ENCODE assay signal across 37 cellular contexts in genomic region chr1:91234181-91234580, GRCh38.
"Had no signal": no experiment of that assay in that cellular context is flagged by ENCODE, and none has a peak within 500 bp of the region (broad histone marks: within the 10 kb centered on the region; RNA-seq: fewer than 3 reads in every experiment).

No MANE protein-coding gene starts in this region.

- H3K4me1 ChIP-seq: adrenal gland, ascending aorta, body of pancreas, breast epithelium had no signal

- H3K9me3 ChIP-seq: adrenal gland, ascending aorta, body of pancreas, breast epithelium had no signal

- H3K27ac ChIP-seq: adrenal gland, ascending aorta, body of pancreas, brain microvascular endothelial cell, breast epithelium, cardiac muscle cell had no signal

- H3K9me3 Mint-ChIP-seq: activated naive CD4-positive, alpha-beta T cell treated with anti-CD3 and anti-CD28 coated beads for 36 hours; activated naive CD4-positive, alpha-beta T cell treated with anti-CD3 and anti-CD28 coated beads, Interleukin-2, amount 10 ng/mL, durations not matched to agents 7 days and 5 days; activated naive CD4-positive, alpha-beta T cell treated with anti-CD3 and anti-CD28 coated beads, Interleukin-2, amount 50 U/mL, for 24 hours; activated naive CD4-positive, alpha-beta T cell treated with anti-CD3 and anti-CD28 coated beads, Interleukin-2, amount 50 U/mL, for 72 hours; activated naive CD8-positive, alpha-beta T cell treated with anti-CD3 and anti-CD28 coated beads, Interleukin-2, amount 10 ng/mL, durations not matched to agents 7 days and 5 days; activated T-cell treated with anti-CD3 and anti-CD28 coated beads, Interleukin-2, amount 50 U/mL, for 24 hours; activated T-cell treated with anti-CD3 and anti-CD28 coated beads, Interleukin-2, amount 50 U/mL, for 4 hours; activated T-helper 1 cell treated with anti-CD3 and anti-CD28 coated beads, Interleukin-12 subunit alpha, Interleukin-12 subunit beta, Interleukin-2, Interleukin-4 antibody, amounts not matched to agents 30 ng/mL and 10 ng/mL and 1 ng/mL, durations not matched to agents 14 hours and 24 hours and 36 hours; activated T-helper 17 cell treated with anti-CD3 and anti-CD28 coated beads, Interleukin-2, amount 50 U/mL, for 72 hours; activated T-helper 2 cell treated with anti-CD3 and anti-CD28 coated beads, Interferon-gamma antibody, Interleukin-2, Interleukin-4, amounts not matched to agents 10 μg/mL and 5 μg/mL and 100 μg/mL, durations not matched to agents 14 hours and 24 hours and 36 hours; central memory CD8-positive, alpha-beta T cell had no signal

- H3K4me3 Mint-ChIP-seq: activated naive CD4-positive, alpha-beta T cell treated with anti-CD3 and anti-CD28 coated beads for 36 hours; activated naive CD4-positive, alpha-beta T cell treated with anti-CD3 and anti-CD28 coated beads, Interleukin-2, amount 10 ng/mL, durations not matched to agents 7 days and 5 days; activated naive CD4-positive, alpha-beta T cell treated with anti-CD3 and anti-CD28 coated beads, Interleukin-2, amount 50 U/mL, for 24 hours; activated naive CD8-positive, alpha-beta T cell; activated naive CD8-positive, alpha-beta T cell treated with anti-CD3 and anti-CD28 coated beads for 36 hours; activated naive CD8-positive, alpha-beta T cell treated with anti-CD3 and anti-CD28 coated beads, Interleukin-2, amount 10 ng/mL, durations not matched to agents 7 days and 5 days; activated naive CD8-positive, alpha-beta T cell treated with anti-CD3 and anti-CD28 coated beads, Interleukin-2, amount 50 U/mL, for 24 hours; activated T-cell treated with anti-CD3 and anti-CD28 coated beads, Interleukin-2, amount 50 U/mL, for 24 hours; activated T-cell treated with anti-CD3 and anti-CD28 coated beads, Interleukin-2, amount 50 U/mL, for 4 hours; activated T-cell treated with anti-CD3 and anti-CD28 coated beads, Interleukin-2, amount 50 U/mL, for 72 hours; activated T-helper 1 cell treated with anti-CD3 and anti-CD28 coated beads, Interleukin-12 subunit alpha, Interleukin-12 subunit beta, Interleukin-2, Interleukin-4 antibody, amounts not matched to agents 30 ng/mL and 10 ng/mL and 1 ng/mL, durations not matched to agents 14 hours and 24 hours and 36 hours; activated T-helper 17 cell treated with anti-CD3 and anti-CD28 coated beads, Interleukin-2, amount 50 U/mL, for 72 hours; brain; central memory CD8-positive, alpha-beta T cell had no signal

- H3K27me3 Mint-ChIP-seq: activated naive CD4-positive, alpha-beta T cell treated with anti-CD3 and anti-CD28 coated beads, Interleukin-2, amount 10 ng/mL, durations not matched to agents 7 days and 5 days had no signal

- H3K27ac Mint-ChIP-seq: activated naive CD4-positive, alpha-beta T cell treated with anti-CD3 and anti-CD28 coated beads for 36 hours; activated naive CD4-positive, alpha-beta T cell treated with anti-CD3 and anti-CD28 coated beads, Interleukin-2, amount 10 ng/mL, durations not matched to agents 7 days and 5 days; activated naive CD4-positive, alpha-beta T cell treated with anti-CD3 and anti-CD28 coated beads, Interleukin-2, amount 50 U/mL, for 24 hours; activated naive CD4-positive, alpha-beta T cell treated with anti-CD3 and anti-CD28 coated beads, Interleukin-2, amount 50 U/mL, for 72 hours; activated naive CD8-positive, alpha-beta T cell; activated naive CD8-positive, alpha-beta T cell treated with anti-CD3 and anti-CD28 coated beads for 36 hours; activated naive CD8-positive, alpha-beta T cell treated with anti-CD3 and anti-CD28 coated beads, Interleukin-2, amount 10 ng/mL, durations not matched to agents 7 days and 5 days; activated naive CD8-positive, alpha-beta T cell treated with anti-CD3 and anti-CD28 coated beads, Interleukin-2, amount 50 U/mL, for 24 hours; activated T-cell treated with anti-CD3 and anti-CD28 coated beads, Interleukin-2, amount 50 U/mL, for 24 hours; activated T-cell treated with anti-CD3 and anti-CD28 coated beads, Interleukin-2, amount 50 U/mL, for 72 hours; activated T-helper 1 cell treated with anti-CD3 and anti-CD28 coated beads, Interleukin-12 subunit alpha, Interleukin-12 subunit beta, Interleukin-2, Interleukin-4 antibody, amounts not matched to agents 30 ng/mL and 10 ng/mL and 1 ng/mL, durations not matched to agents 14 hours and 24 hours and 36 hours; activated T-helper 17 cell treated with anti-CD3 and anti-CD28 coated beads, Interleukin-2, amount 50 U/mL, for 72 hours; activated T-helper 2 cell treated with anti-CD3 and anti-CD28 coated beads, Interferon-gamma antibody, Interleukin-2, Interleukin-4, amounts not matched to agents 10 μg/mL and 5 μg/mL and 100 μg/mL, durations not matched to agents 14 hours and 24 hours and 36 hours; brain had no signal

- H3K27me3 ChIP-seq: adrenal gland, ascending aorta, body of pancreas, brain microvascular endothelial cell, breast epithelium, cardiac muscle cell had no signal

- H3K36me3 Mint-ChIP-seq: activated naive CD4-positive, alpha-beta T cell treated with anti-CD3 and anti-CD28 coated beads, Interleukin-2, amount 10 ng/mL, durations not matched to agents 7 days and 5 days; activated naive CD4-positive, alpha-beta T cell treated with anti-CD3 and anti-CD28 coated beads, Interleukin-2, amount 50 U/mL, for 24 hours; activated naive CD4-positive, alpha-beta T cell treated with anti-CD3 and anti-CD28 coated beads, Interleukin-2, amount 50 U/mL, for 72 hours; activated naive CD8-positive, alpha-beta T cell; activated naive CD8-positive, alpha-beta T cell treated with anti-CD3 and anti-CD28 coated beads for 36 hours; activated naive CD8-positive, alpha-beta T cell treated with anti-CD3 and anti-CD28 coated beads, Interleukin-2, amount 10 ng/mL, durations not matched to agents 7 days and 5 days; brain had no signal

- H3K4me3 ChIP-seq: adrenal gland, ascending aorta, body of pancreas, breast epithelium, cardiac muscle cell had no signal

- DNase-seq: activated effector memory CD4-positive, alpha-beta T cell treated with anti-CD3 and anti-CD28 coated beads, Interleukin-2, amount 50 U/mL, for 16 hours; activated gamma-delta T cell; activated gamma-delta T cell treated with Interleukin-2 at 50 U/mL for 16 hours; activated naive CD4-positive, alpha-beta T cell treated with anti-CD3 and anti-CD28 coated beads for 36 hours; activated naive CD4-positive, alpha-beta T cell treated with anti-CD3 and anti-CD28 coated beads, Interleukin-2, amount 10 ng/mL, durations not matched to agents 7 days and 5 days; activated naive CD4-positive, alpha-beta T cell treated with anti-CD3 and anti-CD28 coated beads, Interleukin-2, amount 50 U/mL, for 16 hours; activated naive CD4-positive, alpha-beta T cell treated with Interleukin-2 at 50 U/mL for 16 hours; activated naive CD8-positive, alpha-beta T cell treated with anti-CD3 and anti-CD28 coated beads for 36 hours; activated naive CD8-positive, alpha-beta T cell treated with anti-CD3 and anti-CD28 coated beads, Interleukin-2, amount 10 ng/mL, durations not matched to agents 7 days and 5 days; activated naive CD8-positive, alpha-beta T cell treated with anti-CD3 and anti-CD28 coated beads, Interleukin-2, amount 50 U/mL, for 24 hours; activated T-cell treated with anti-CD3 and anti-CD28 coated beads for 4 hours; activated T-cell treated with anti-CD3 and anti-CD28 coated beads, Interleukin-2, amount 50 U/mL, for 1 hour; activated T-cell treated with anti-CD3 and anti-CD28 coated beads, Interleukin-2, amount 50 U/mL, for 24 hours; activated T-cell treated with anti-CD3 and anti-CD28 coated beads, Interleukin-2, amount 50 U/mL, for 4 hours; activated T-cell treated with anti-CD3 and anti-CD28 coated beads, Interleukin-2, amount 50 U/mL, for 48 hours; activated T-cell treated with anti-CD3 and anti-CD28 coated beads, Interleukin-2, amount 50 U/mL, for 72 hours; adrenal gland; amniotic stem cell; amygdala; anterior cingulate cortex; aorta; body of pancreas; brain microvascular endothelial cell; caudate nucleus; central memory CD4-positive, alpha-beta T cell; cerebellar nuclear complex had no signal

- H3K4me1 Mint-ChIP-seq: activated naive CD4-positive, alpha-beta T cell treated with anti-CD3 and anti-CD28 coated beads, Interleukin-2, amount 10 ng/mL, durations not matched to agents 7 days and 5 days; activated naive CD4-positive, alpha-beta T cell treated with anti-CD3 and anti-CD28 coated beads, Interleukin-2, amount 50 U/mL, for 24 hours; activated naive CD8-positive, alpha-beta T cell treated with anti-CD3 and anti-CD28 coated beads for 36 hours; activated naive CD8-positive, alpha-beta T cell treated with anti-CD3 and anti-CD28 coated beads, Interleukin-2, amount 10 ng/mL, durations not matched to agents 7 days and 5 days; activated naive CD8-positive, alpha-beta T cell treated with anti-CD3 and anti-CD28 coated beads, Interleukin-2, amount 50 U/mL, for 24 hours; activated T-helper 17 cell treated with anti-CD3 and anti-CD28 coated beads, Interleukin-2, amount 50 U/mL, for 72 hours; central memory CD8-positive, alpha-beta T cell had no signal

- H3K36me3 ChIP-seq: adrenal gland, ascending aorta, brain microvascular endothelial cell, breast epithelium, cardiac muscle cell had no signal
